Comparison of ENCODE assay signal across 26 cellular contexts in the genomic region with DNA sequence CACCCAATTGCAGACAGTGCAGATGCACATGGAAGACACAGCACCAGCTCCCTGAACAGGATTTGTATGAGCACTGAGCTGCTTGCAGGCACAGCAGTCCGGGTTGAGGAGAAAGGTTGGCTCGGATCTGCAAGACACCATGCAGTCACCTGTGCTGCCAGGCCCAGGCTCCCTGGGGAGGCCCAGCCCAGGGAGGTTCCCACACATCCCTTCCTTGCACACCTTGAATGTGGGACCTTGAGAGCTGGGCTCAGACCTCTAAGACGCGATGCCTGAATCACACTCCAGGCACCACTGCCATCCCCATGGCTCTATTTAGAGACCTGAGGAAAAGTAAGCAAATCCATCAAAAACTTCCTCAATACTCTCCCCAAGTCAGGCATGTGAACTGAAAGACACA.
DNase-seq lines count a peak whose midpoint lies in the region; ATAC-seq and TF ChIP-seq lines count a peak whose summit lies in the region.
"Had no signal": no experiment of that assay in that cellular context is flagged by ENCODE, and none has a peak within 500 bp of the region (broad histone marks: within the 10 kb centered on the region; RNA-seq: fewer than 3 reads in every experiment).

No MANE protein-coding gene starts in this region.

- peaks cover 14% of the 10 kb centered on the region for H3K9me3 ChIP-seq in iPS-18c (ENCODE audit: control insufficient read depth, insufficient read depth, low read length)
- H3K9me3 ChIP-seq: BE2C had no signal

- H3K36me3 Mint-ChIP-seq in osteocyte (ENCODE audit: unreplicated experiment), result no peaks in the 10 kb centered on the region
- H3K36me3 Mint-ChIP-seq: CD14-positive monocyte; CD4-positive, CD25-positive, alpha-beta regulatory T cell; CD8-positive, alpha-beta memory T cell had no signal

- TF ChIP-seq CTCF in osteocyte (IDR thresholded peaks at IDR 0.05), result no peak

- H3K4me1 Mint-ChIP-seq in osteocyte (ENCODE audit: unreplicated experiment), result no peaks in the 10 kb centered on the region
- H3K4me1 Mint-ChIP-seq: CD14-positive monocyte; CD4-positive, alpha-beta memory T cell; CD4-positive, CD25-positive, alpha-beta regulatory T cell; CD8-positive, alpha-beta memory T cell had no signal

- no peak overlapping the region for H3K27ac Mint-ChIP-seq in osteocyte (ENCODE audit: unreplicated experiment)
- H3K27ac Mint-ChIP-seq: CD4-positive, alpha-beta memory T cell; CD4-positive, CD25-positive, alpha-beta regulatory T cell; CD8-positive, alpha-beta memory T cell had no signal

- H3K4me3 ChIP-seq in iPS-18c (ENCODE audit: insufficient read depth, low read depth, low read length), result 0 out of 2 replicates have a peak overlapping the region, but pooled peaks have one; percentile 1
- H3K4me3 ChIP-seq: BLaER1, GM12878 had no signal

- DNase-seq in ecto neural progenitor cell (ENCODE audit: low spot score) (peak; percentile 26), mesenteric fat pad (ENCODE audit: low spot score) (peak; percentile 49), osteocyte (ENCODE audit: extremely low spot score, unreplicated experiment) (peak; percentile 76), germinal center (ENCODE audit: low spot score) (no peak), NCI-H82 (lab: John Stamatoyannopoulos, UW) (no peak), RPMI8226 (no peak)
- DNase-seq: 8988T; ACHN; BE2C; C1 segment of cervical spinal cord; CD4-positive, alpha-beta memory T cell; CD4-positive, CD25-positive, alpha-beta regulatory T cell; CD8-positive, alpha-beta memory T cell; COR-L47; DMS 273 treated with DMSO at 0.1 percent for 48 hours; DMS153; DMS53; DMS79; DND-41; EL; GDM1 had no signal

- H3K27me3 Mint-ChIP-seq in osteocyte (ENCODE audit: unreplicated experiment), result no peaks in the 10 kb centered on the region
- H3K27me3 Mint-ChIP-seq: CD4-positive, alpha-beta memory T cell; CD4-positive, CD25-positive, alpha-beta regulatory T cell had no signal

- H3K4me3 Mint-ChIP-seq in osteocyte (ENCODE audit: unreplicated experiment), result no peak overlapping the region
- H3K4me3 Mint-ChIP-seq: CD14-positive monocyte; CD4-positive, alpha-beta memory T cell; CD4-positive, CD25-positive, alpha-beta regulatory T cell; CD8-positive, alpha-beta memory T cell had no signal

- no peak for ATAC-seq in GM18861 (IDR thresholded peaks at IDR 0.05; ENCODE audit: unreplicated experiment)
- ATAC-seq: GM12878 had no signal

- H3K9me3 Mint-ChIP-seq in osteocyte (ENCODE audit: unreplicated experiment), result peaks cover 61% of the 10 kb centered on the region

Comparison
In these comparisons a context has a peak if more than half of its experiments do, and no peak if none do; other contexts are left out.
1. DNase-seq: peak in ecto neural progenitor cell (single experiment), mesenteric fat pad (single experiment) and osteocyte (single experiment); none in germinal center (single experiment), NCI-H82 (single experiment) and RPMI8226 (single experiment).